18 cellular contexts compared by ENCODE assay signal in genomic region chr1:225899044-225899925, GRCh38. TPM values are rescaled to one million over a fixed set of nuclear protein-coding genes. Genes with fewer than 3 reads are reported as not detected.
A peak's percentile ranks its signal among the peaks of the same experiment; 100 is the strongest.
DNase-seq lines count a peak whose midpoint lies in the region; ATAC-seq and TF ChIP-seq lines count a peak whose summit lies in the region.
"Had no signal": no experiment of that assay in that cellular context is flagged by ENCODE, and none has a peak within 500 bp of the region (broad histone marks: within the 10 kb centered on the region; RNA-seq: fewer than 3 reads in every experiment).

No MANE protein-coding gene starts in this region.

- H3K4me3 Mint-ChIP-seq in CD14-positive monocyte (no peak overlapping the region), WTC11 (peak overlapping the region; percentile 14; the same call in 1 of the 2 replicates)
- H3K4me3 Mint-ChIP-seq: activated naive CD8-positive, alpha-beta T cell treated with anti-CD3 and anti-CD28 coated beads, Interleukin-2, amount 10 ng/mL, durations not matched to agents 7 days and 5 days; natural killer cell had no signal

- no peaks in the 10 kb centered on the region for H3K9me3 ChIP-seq in iPS DF 6.9 (ENCODE audit: control insufficient read depth, insufficient read depth, low read length)
- H3K9me3 ChIP-seq: BLaER1, upper lobe of right lung had no signal

- TF ChIP-seq CTCF in CD14-positive monocyte (IDR thresholded peaks at IDR 0.05) (no peak), WTC11 (IDR thresholded peaks at IDR 0.05) (no peak)

- H3K4me1 Mint-ChIP-seq in CD14-positive monocyte = peaks cover 7% of the 10 kb centered on the region
- peaks cover 43% of the 10 kb centered on the region for H3K4me1 Mint-ChIP-seq in WTC11

- H3K4me3 ChIP-seq in iPS DF 6.9 (ENCODE audit: low read length) = no peak overlapping the region
- H3K4me3 ChIP-seq: BLaER1, upper lobe of right lung had no signal

- CTCF ChIA-PET in WTC11 (lab: Charles Lee) = interaction anchor here (1.0 to 3.3 kb wide), 6 partner anchors 10 to 425 kb away, joined by 3 to 30 read pairs (median 8); partner anchors contain the start of genes LEFTY1 and TMEM63A

- H3K36me3 Mint-ChIP-seq in CD14-positive monocyte (no peaks in the 10 kb centered on the region), WTC11 (no peaks in the 10 kb centered on the region)
- H3K36me3 Mint-ChIP-seq: activated naive CD8-positive, alpha-beta T cell treated with anti-CD3 and anti-CD28 coated beads, Interleukin-2, amount 10 ng/mL, durations not matched to agents 7 days and 5 days; IgD-negative memory B cell; natural killer cell had no signal

- H3K9me3 Mint-ChIP-seq in CD14-positive monocyte = no peaks in the 10 kb centered on the region
- peaks cover 5% of the 10 kb centered on the region for H3K9me3 Mint-ChIP-seq in WTC11
- H3K9me3 Mint-ChIP-seq: activated naive CD8-positive, alpha-beta T cell treated with anti-CD3 and anti-CD28 coated beads, Interleukin-2, amount 10 ng/mL, durations not matched to agents 7 days and 5 days; natural killer cell had no signal

- H3K27me3 ChIP-seq in iPS DF 6.9 (ENCODE audit: control insufficient read depth, insufficient read depth, low read length) = no peaks in the 10 kb centered on the region
- H3K27me3 ChIP-seq: BLaER1, upper lobe of right lung had no signal

- POLR2A ChIA-PET in WTC11 (lab: Charles Lee) = interaction anchor here (0.6 to 1.0 kb wide), 5 partner anchors 9 to 49 kb away, joined by 3 to 8 read pairs (median 4); partner anchors contain the start of genes LEFTY2 and TMEM63A

- WGBS in iPS DF 6.9 (ENCODE audit: insufficient coverage, insufficient read length) = no CpG with 5 or more reads among the region's 4 CpGs

- peaks cover 16% of the 10 kb centered on the region for H3K4me1 ChIP-seq in iPS DF 6.9 (ENCODE audit: control insufficient read depth, insufficient read depth, low read length)

- H3K27me3 Mint-ChIP-seq in CD14-positive monocyte (ENCODE audit: low read depth in 3 of 3) = peaks cover 0 to 2% (median 1%) of the 10 kb centered on the region in 3 donors
- peaks cover 20% of the 10 kb centered on the region for H3K27me3 Mint-ChIP-seq in WTC11 (ENCODE audit: low read depth)

- no peak overlapping the region for H3K27ac ChIP-seq in iPS DF 6.9 (ENCODE audit: low read length)
- H3K27ac ChIP-seq: BLaER1, RWPE1, upper lobe of right lung had no signal

- ATAC-seq in WTC11 (peak; percentile 87), GM19328 (IDR thresholded peaks at IDR 0.05; ENCODE audit: unreplicated experiment) (no peak)
- ATAC-seq: natural killer cell, upper lobe of right lung had no signal

- intact Hi-C loops in CD14-positive monocyte (cut with micrococcal nuclease) = no loop called here

- H3K27ac Mint-ChIP-seq in CD14-positive monocyte (no peak overlapping the region), WTC11 (peak overlapping the region; percentile 95)

- no peaks in the 10 kb centered on the region for H3K36me3 ChIP-seq in iPS DF 6.9 (ENCODE audit: control insufficient read depth, insufficient read depth, low read length)
- H3K36me3 ChIP-seq: BLaER1, upper lobe of right lung had no signal

- peak; percentile 21 for DNase-seq in CD14-positive monocyte (ENCODE audit: low spot score)
- peak; percentile 62 for DNase-seq in DMS53 (lab: John Stamatoyannopoulos, UW)
- DNase-seq in WTC11 (ENCODE audit: low spot score) = peak; percentile 75
- DNase-seq in iPS DF 6.9 (ENCODE audit: low read depth, low spot score) = peak; percentile 96
- no peak for DNase-seq in kidney tubule cell (ENCODE audit: low spot score)
- DNase-seq in NCI-H1092 treated with DMSO at 0.1 percent for 48 hours (lab: John Stamatoyannopoulos, UW) = no peak
- no peak for DNase-seq in NCI-H2227 (lab: John Stamatoyannopoulos, UW; ENCODE audit: unreplicated experiment)
- DNase-seq: activated naive CD8-positive, alpha-beta T cell treated with anti-CD3 and anti-CD28 coated beads, Interleukin-2, amount 10 ng/mL, durations not matched to agents 7 days and 5 days; natural killer cell; NCI-H1105 treated with DMSO at 0.1 percent for 48 hours; NCI-H510A; upper lobe of right lung had no signal

TF ChIP-seq in WTC11, 78 proteins besides CTCF, POLR2A, EP300 and RAD21 (continues in another document):
- TF ChIP-seq ZNF121 (CRISPR knock-in tag; IDR thresholded peaks at IDR 0.05) = no peak; the same call in 1 of the 2 replicates
- no peak for TF ChIP-seq HMGXB4 (CRISPR knock-in tag; IDR thresholded peaks at IDR 0.05)
- 0 out of 2 replicates have a peak, but pooled peaks have one; percentile 22 for TF ChIP-seq ZSCAN18 (CRISPR knock-in tag; IDR thresholded peaks at IDR 0.05)
- TF ChIP-seq FOXP4 (CRISPR knock-in tag; IDR thresholded peaks at IDR 0.05) = peak; percentile 95; the same call in 1 of the 2 replicates
- no peak for TF ChIP-seq RORB (CRISPR knock-in tag; IDR thresholded peaks at IDR 0.05)
- no peak for TF ChIP-seq AR (CRISPR knock-in tag; IDR thresholded peaks at IDR 0.05)

RNA-seq across cellular contexts. Expression of gene LEFTY1, which starts 10.3 kb away (rescaled TPM):
- polyA plus RNA-seq in CD14-positive monocyte = not detected
- total RNA-seq in WTC11 (2021) = 47.0 to 52.9 TPM (median 49.0 TPM) in 3 replicates
- total RNA-seq: glomerular endothelial cell; natural killer cell; T-helper 1 cell treated with Interleukin-12 subunit alpha and Interleukin-12 subunit beta and Interleukin-4 antibody, amounts not matched to agents 30 ng/mL and 1 ng/mL, for 36 hours had no signal
- polyA plus RNA-seq: IgD-negative memory B cell had no signal

RNA-seq across cellular contexts. Expression of gene TMEM63A, which starts 17.1 kb away (rescaled TPM):
- polyA plus RNA-seq in CD14-positive monocyte = 1 to 10 TPM; 3.0 to 5.8 TPM
- 61.1 to 91.7 TPM (median 69.3 TPM) in 3 replicates for total RNA-seq in WTC11 (2021)

RNA-seq across cellular contexts. Expression of gene PYCR2, which starts 24.8 kb away (rescaled TPM):
- 10 to 100 TPM; 21.4 to 26.6 TPM for polyA plus RNA-seq in CD14-positive monocyte
- 81.5 to 90.3 TPM (median 86.0 TPM) in 3 replicates for total RNA-seq in WTC11 (2021)

RNA-seq across cellular contexts. Expression of gene LEFTY2, which starts 41.7 kb away (rescaled TPM):
- not detected for polyA plus RNA-seq in CD14-positive monocyte
- total RNA-seq in WTC11 (2021) = 13.9 to 15.5 TPM (median 14.0 TPM) in 3 replicates
- total RNA-seq: activated naive CD8-positive, alpha-beta T cell treated with anti-CD3 and anti-CD28 coated beads, Interleukin-2, amount 10 ng/mL, durations not matched to agents 7 days and 5 days; glomerular endothelial cell; natural killer cell; T-helper 1 cell treated with Interleukin-12 subunit alpha and Interleukin-12 subunit beta and Interleukin-4 antibody, amounts not matched to agents 30 ng/mL and 1 ng/mL, for 36 hours had no signal

Comparison
In these comparisons a context has a peak if more than half of its experiments do, and no peak if none do; other contexts are left out.
1. DNase-seq: peak in CD14-positive monocyte (single experiment), DMS53 (single experiment), WTC11 (single experiment) and iPS DF 6.9 (single experiment); none in kidney tubule cell (single experiment), NCI-H1092 treated with DMSO at 0.1 percent for 48 hours (single experiment) and NCI-H2227 (single experiment).